Comparison of ENCODE assay signal across 9 cellular contexts in genomic region chr7:98870071-98870651, GRCh38. TPM values are rescaled to one million over a fixed set of nuclear protein-coding genes. Genes with fewer than 3 reads are reported as not detected.
DNase-seq lines count a peak whose midpoint lies in the region; ATAC-seq and TF ChIP-seq lines count a peak whose summit lies in the region.
"Had no signal": no experiment of that assay in that cellular context is flagged by ENCODE, and none has a peak within 500 bp of the region (broad histone marks: within the 10 kb centered on the region; RNA-seq: fewer than 3 reads in every experiment).

No MANE protein-coding gene starts in this region.

- H3K4me3 ChIP-seq in GM23338 (peak overlapping the region; percentile 82), mesenchymal stem cell (ENCODE audit: insufficient read depth in 1 of 2, low read depth in 1 of 2, low read length in 2 of 2) (peak overlapping the region; percentile 49 to 62)

- no peak overlapping the region for H3K27ac ChIP-seq in GM23338 (ENCODE audit: low read depth)
- peak overlapping the region; percentile 29 for H3K27ac ChIP-seq in cingulate gyrus (ENCODE audit: low read depth, low read length)
- H3K27ac ChIP-seq in mesenchymal stem cell (ENCODE audit: low read length, poor library complexity, severe bottlenecking) = no peak overlapping the region

- H3K9me3 ChIP-seq in mesenchymal stem cell (ENCODE audit: control insufficient read depth, low read length) = no peaks in the 10 kb centered on the region

- H2AFZ ChIP-seq in GM23338 = peak overlapping the region; percentile 63
- H2AFZ ChIP-seq in mesenchymal stem cell (ENCODE audit: low read depth, low read length) = peak overlapping the region; percentile 8

- H2BK12ac ChIP-seq in mesenchymal stem cell (ENCODE audit: low read length in 2 of 2) = peak overlapping the region in 1 of 2 experiments; percentile 6

- no peak overlapping the region for H3K14ac ChIP-seq in mesenchymal stem cell (ENCODE audit: low read length in 2 of 2)

- H3F3A ChIP-seq in GM23338 (replicated peaks; ENCODE audit: low read depth) = no peaks in the 10 kb centered on the region

- no peak overlapping the region for H2AK5ac ChIP-seq in mesenchymal stem cell (ENCODE audit: low read length, severe bottlenecking)

- H3K27me3 Mint-ChIP-seq in GM23338 (ENCODE audit: insufficient read depth, low read depth, poor library complexity) = peaks cover 14% of the 10 kb centered on the region

- peak; percentile 78 for ATAC-seq in GM23338

- H2BK15ac ChIP-seq in mesenchymal stem cell (ENCODE audit: low read depth, poor library complexity, severe bottlenecking) = no peak overlapping the region

- H3K36me3 ChIP-seq in GM23338 (ENCODE audit: insufficient read depth) (no peaks in the 10 kb centered on the region), mesenchymal stem cell (ENCODE audit: control insufficient read depth in 1 of 2, insufficient read depth in 2 of 2, low read depth in 1 of 2, low read length in 2 of 2) (no peaks in the 10 kb centered on the region)

- H3K27me3 ChIP-seq in GM23338 (ENCODE audit: insufficient read depth) (peaks cover 30% of the 10 kb centered on the region), mesenchymal stem cell (ENCODE audit: control insufficient read depth in 1 of 2, insufficient read depth in 1 of 2, low read length in 2 of 2) (peaks cover 21 to 41% of the 10 kb centered on the region in 2 experiments)

- H3K27ac Mint-ChIP-seq in GM23338 = no peak overlapping the region

- DNase-seq in Daoy (ENCODE audit: low read depth) (peak; percentile 83), GM23338 (ENCODE audit: low spot score) (peak; percentile 88), NCI-H1105 (lab: John Stamatoyannopoulos, UW) (peak; percentile 71), mesenchymal stem cell (peak; percentile 47), mucosa of gallbladder (ENCODE audit: low spot score) (no peak)
- peak; percentile 68 for DNase-seq in activated CD4-positive, alpha-beta T cell treated with anti-CD3 and anti-CD28 coated beads, Interleukin-2, amount 50 U/mL, for 1 hour
- DNase-seq in stimulated activated CD8-positive, alpha-beta memory T cell treated with anti-CD3 and anti-CD28 coated beads, Interleukin-15, amount 100 ng/mL, for 48 hours (ENCODE audit: low read depth in 2 of 2) = peak; percentile 52 to 55

- peak overlapping the region; percentile 28 to 37 for H3K18ac ChIP-seq in mesenchymal stem cell (ENCODE audit: low read depth in 1 of 2, low read length in 2 of 2)

- H3K4me1 ChIP-seq in GM23338 (ENCODE audit: insufficient read depth) = peaks cover 10% of the 10 kb centered on the region; the same call in 1 of the 2 replicates
- H3K4me1 ChIP-seq in mesenchymal stem cell (ENCODE audit: control insufficient read depth, insufficient read depth, low read depth, low read length) = peaks cover 29% of the 10 kb centered on the region

- no peak overlapping the region for H4K91ac ChIP-seq in mesenchymal stem cell (ENCODE audit: low read length)

- H2BK5ac ChIP-seq in mesenchymal stem cell (ENCODE audit: low read depth, low read length, poor library complexity, severe bottlenecking) = no peak overlapping the region

- WGBS in mesenchymal stem cell = 2% methylated on average over 42 of the region's 44 CpGs

- H3K4ac ChIP-seq in mesenchymal stem cell (ENCODE audit: low read depth in 1 of 2, low read length in 2 of 2) = no peak overlapping the region

- no peaks in the 10 kb centered on the region for H3K79me1 ChIP-seq in mesenchymal stem cell (replicated peaks; ENCODE audit: low read length, poor library complexity, severe bottlenecking)

- H3K4me3 Mint-ChIP-seq in GM23338 = peak overlapping the region; percentile 79

- no peaks in the 10 kb centered on the region for H3K36me3 Mint-ChIP-seq in GM23338 (ENCODE audit: low read depth)

- peaks cover 6% of the 10 kb centered on the region; the same call in 2 of the 3 replicates for H3K4me1 Mint-ChIP-seq in GM23338

- H3K9me2 ChIP-seq in GM23338 (ENCODE audit: insufficient read depth) = no peaks in the 10 kb centered on the region

- TF ChIP-seq CTCF in GM23338 (conservative IDR thresholded peaks at IDR 0.05; ENCODE audit: low read depth in 2 of 2) = no peak

- H3K9me3 Mint-ChIP-seq in GM23338 = no peaks in the 10 kb centered on the region

- H2BK120ac ChIP-seq in mesenchymal stem cell (ENCODE audit: low read depth, low read length) = no peak overlapping the region

- H3K4me2 ChIP-seq in GM23338 = peak overlapping the region; percentile 88
- H3K4me2 ChIP-seq in mesenchymal stem cell (ENCODE audit: low read length, poor library complexity, severe bottlenecking) = peak overlapping the region; percentile 97

- no peaks in the 10 kb centered on the region for H4K20me1 ChIP-seq in GM23338 (replicated peaks; ENCODE audit: insufficient read depth)

- no peak overlapping the region for H4K8ac ChIP-seq in mesenchymal stem cell (ENCODE audit: low read length)

- H3K23ac ChIP-seq in mesenchymal stem cell (ENCODE audit: low read length in 2 of 2) = no peak overlapping the region

- no peak overlapping the region for H3K9ac ChIP-seq in mesenchymal stem cell (ENCODE audit: low read length)

- no peaks in the 10 kb centered on the region for H3K79me2 ChIP-seq in GM23338 (replicated peaks; ENCODE audit: insufficient read depth)

TF ChIP-seq in GM23338, 12 proteins besides CTCF, POLR2A, EP300 and RAD21:
- TF ChIP-seq ZNF331 (CRISPR knock-in tag; IDR thresholded peaks at IDR 0.05; ENCODE audit: low read depth) = no peak
- TF ChIP-seq NANOG (IDR thresholded peaks at IDR 0.05; ENCODE audit: borderline replicate concordance) = no peak
- no peak for TF ChIP-seq ZNF114 (CRISPR knock-in tag; IDR thresholded peaks at IDR 0.05)
- no peak for TF ChIP-seq ZNF462 (CRISPR knock-in tag; IDR thresholded peaks at IDR 0.05)
- no peak for TF ChIP-seq CREB1 (CRISPR knock-in tag; IDR thresholded peaks at IDR 0.05; ENCODE audit: low read depth)

RNA-seq across cellular contexts. Expression of gene TMEM130, which starts 0.3 kb away (rescaled TPM):
- total RNA-seq in Daoy (2014; rRNA removed; shearing (Covaris generic)) = 3.3 TPM in 1 of 2 replicates, not detected in the other
- total RNA-seq in GM23338 (2014; rRNA removed; shearing (Covaris generic)) = 1.5 and 4.2 TPM in 2 replicates
- polyA plus RNA-seq in GM23338 (2016; fragmentation: Nextera tagmentation; extraction: Ambion mirVana) = 2.0 TPM in 2 replicates
- 0.54 TPM for polyA plus RNA-seq in mesenchymal stem cell (2013, experiment 1 of 2)
- 0.32 TPM for polyA plus RNA-seq in mesenchymal stem cell (2013, experiment 2 of 2)
- 0.26 TPM for total RNA-seq in mucosa of gallbladder
- total RNA-seq: activated CD8-positive, alpha-beta memory T cell treated with anti-CD3 and anti-CD28 coated beads for 36 hours had no signal

RNA-seq across cellular contexts. Expression of gene TRRAP, which starts 8.2 kb away (rescaled TPM):
- 14.4 and 17.9 TPM in 2 replicates for total RNA-seq in Daoy (2014; rRNA removed; shearing (Covaris generic))
- total RNA-seq in GM23338 (2014; rRNA removed; shearing (Covaris generic)) = 49.8 and 58.7 TPM in 2 replicates
- 14.9 and 16.1 TPM in 2 replicates for polyA plus RNA-seq in GM23338 (2016; fragmentation: Nextera tagmentation; extraction: Ambion mirVana)
- polyA plus RNA-seq in mesenchymal stem cell (2013, experiment 1 of 2) = 8.7 TPM
- polyA plus RNA-seq in mesenchymal stem cell (2013, experiment 2 of 2) = 7.7 TPM
- 41.1 TPM for total RNA-seq in mucosa of gallbladder
